ENCODE assay signal across 9 cellular contexts in genomic region chr19:14089412-14089661, GRCh38. TPM values are rescaled to one million over a fixed set of nuclear protein-coding genes. Genes with fewer than 3 reads are reported as not detected.
DNase-seq lines count a peak whose midpoint lies in the region; ATAC-seq and TF ChIP-seq lines count a peak whose summit lies in the region.
"Had no signal": no experiment of that assay in that cellular context is flagged by ENCODE, and none has a peak within 500 bp of the region (broad histone marks: within the 10 kb centered on the region; RNA-seq: fewer than 3 reads in every experiment).

No MANE protein-coding gene starts in this region.

- 9% methylated on average over 16 of the region's 16 CpGs; no CpG with 5 or more reads in 1 of the 2 donors for WGBS in transverse colon (ENCODE audit: low coverage in 1 of 2), 2 donors

- H3K9me3 ChIP-seq in left ventricle myocardium inferior (replicated peaks) = peaks cover 12% of the 10 kb centered on the region
- no peaks in the 10 kb centered on the region for H3K9me3 ChIP-seq in transverse colon

- intact Hi-C loops in left ventricle myocardium inferior (cut with micrococcal nuclease) (no loop called here), Right ventricle myocardium inferior (cut with DNase I) (no loop called here), transverse colon (cut with DNase I; ENCODE audit: low total_unique reads) (no loop called here)

- H3K27me3 ChIP-seq in left ventricle myocardium inferior (ENCODE audit: low read depth) = no peaks in the 10 kb centered on the region
- no peaks in the 10 kb centered on the region for H3K27me3 ChIP-seq in transverse colon

- TF ChIP-seq POLR2A in transverse colon (IDR thresholded peaks at IDR 0.05) = no peak

- TF ChIP-seq EP300 in transverse colon (IDR thresholded peaks at IDR 0.05; ENCODE audit: low read depth) = no peak

- H3K4me3 Mint-ChIP-seq in activated naive CD4-positive, alpha-beta T cell treated with anti-CD3 and anti-CD28 coated beads, Interleukin-2, amount 50 U/mL, for 24 hours = peak overlapping the region; percentile 93

- no peaks in the 10 kb centered on the region for H3K27me3 Mint-ChIP-seq in activated naive CD4-positive, alpha-beta T cell treated with anti-CD3 and anti-CD28 coated beads, Interleukin-2, amount 50 U/mL, for 24 hours

- H3K4me1 Mint-ChIP-seq in activated naive CD4-positive, alpha-beta T cell treated with anti-CD3 and anti-CD28 coated beads, Interleukin-2, amount 50 U/mL, for 24 hours = peaks cover 20% of the 10 kb centered on the region

- H3K36me3 ChIP-seq in left ventricle myocardium inferior (peaks cover 25% of the 10 kb centered on the region), transverse colon (peaks cover 0 to 9% (median 0%) of the 10 kb centered on the region in 4 donors)

- in situ Hi-C loops in transverse colon (cut with MboI; ENCODE audit: low pct_ligation_motif_present in 1 of 4, low pct_unique_long_range_greater_than_20kb in 1 of 4, low sequenced_read_pairs in 3 of 4) = no loop called here

- DNase-seq in left ventricle myocardium inferior (no peak), Right ventricle myocardium inferior (ENCODE audit: missing footprints) (no peak), left kidney (ENCODE audit: low read depth, low spot score) (peak; percentile 43), transverse colon (no peak), NCI-H1048 (lab: John Stamatoyannopoulos, UW) (no peak)

- H3K9me3 Mint-ChIP-seq in activated naive CD4-positive, alpha-beta T cell treated with anti-CD3 and anti-CD28 coated beads, Interleukin-2, amount 50 U/mL, for 24 hours = no peaks in the 10 kb centered on the region

- H3K4me3 ChIP-seq in left ventricle myocardium inferior (peak overlapping the region; percentile 95), transverse colon (peak overlapping the region in 3 of 4 donors; percentile 56 to 95 (median 92))

- H3K36me3 Mint-ChIP-seq in activated naive CD4-positive, alpha-beta T cell treated with anti-CD3 and anti-CD28 coated beads, Interleukin-2, amount 50 U/mL, for 24 hours = peaks cover 3% of the 10 kb centered on the region

- ATAC-seq in Right ventricle myocardium inferior (no peak), HG02852 (IDR thresholded peaks at IDR 0.05; ENCODE audit: unreplicated experiment) (no peak), HG02981 (IDR thresholded peaks at IDR 0.05; ENCODE audit: unreplicated experiment) (no peak)

- H3K4me1 ChIP-seq in left ventricle myocardium inferior (peaks cover 24% of the 10 kb centered on the region), transverse colon (peaks cover 5 to 22% (median 13%) of the 10 kb centered on the region in 4 donors)

- TF ChIP-seq CTCF in left ventricle myocardium inferior (IDR thresholded peaks at IDR 0.05; ENCODE audit: borderline replicate concordance) (peak; percentile 26), transverse colon (IDR thresholded peaks at IDR 0.05) (no peak)

- H3K27ac ChIP-seq in left ventricle myocardium inferior (replicated peaks) (peak overlapping the region; percentile 98), transverse colon (peak overlapping the region; percentile 35 to 100 (median 83))

- peak overlapping the region; percentile 79 for H3K27ac Mint-ChIP-seq in activated naive CD4-positive, alpha-beta T cell treated with anti-CD3 and anti-CD28 coated beads, Interleukin-2, amount 50 U/mL, for 24 hours

RNA-seq across cellular contexts. Expression of gene SAMD1, which starts 1.2 kb away (rescaled TPM):
- total RNA-seq in left ventricle myocardium inferior = 46.7 TPM
- 60.2 TPM for total RNA-seq in Right ventricle myocardium inferior
- total RNA-seq in transverse colon = 10 to 100 TPM in 3 of 4 donors, 1 to 10 TPM in 1; 7.6 to 37.5 (median 36.8) TPM

RNA-seq across cellular contexts. Expression of gene C19orf67, which starts 3.8 kb away (rescaled TPM):
- total RNA-seq in left ventricle myocardium inferior = not detected
- total RNA-seq in Right ventricle myocardium inferior = not detected
- 1 to 10 TPM in 1 of 4 donors, under 1 TPM in 1, not detected in 2; 0.64 to 1.1 TPM for total RNA-seq in transverse colon
- total RNA-seq: dermis microvascular lymphatic vessel endothelial cell had no signal

RNA-seq across cellular contexts. Expression of gene MISP3, which starts 16.8 kb away (rescaled TPM):
- total RNA-seq in left ventricle myocardium inferior (8.1 TPM), Right ventricle myocardium inferior (7.3 TPM), transverse colon (100 to 1,000 TPM in 1 of 4 donors, 10 to 100 TPM in 3; 23.8 to 115 (median 35.8) TPM)

RNA-seq across cellular contexts. Expression of gene PALM3, which starts 27.5 kb away (rescaled TPM):
- total RNA-seq in left ventricle myocardium inferior = 0.38 TPM
- total RNA-seq in Right ventricle myocardium inferior = 0.41 TPM
- under 1 TPM in 2 of 4 donors, not detected in 2; 0.14 to 0.32 TPM for total RNA-seq in transverse colon

RNA-seq across cellular contexts. Expression of gene PRKACA, which starts 28.2 kb away (rescaled TPM):
- 465 TPM for total RNA-seq in left ventricle myocardium inferior
- total RNA-seq in Right ventricle myocardium inferior = 494 TPM
- total RNA-seq in transverse colon = 10 to 100 TPM; 16.7 to 74.8 (median 39.5) TPM
